Comparison of ENCODE assay signal across 33 cellular contexts in genomic region chrX:45860450-45860849, GRCh38.
"Had no signal": no experiment of that assay in that cellular context is flagged by ENCODE, and none has a peak within 500 bp of the region (broad histone marks: within the 10 kb centered on the region; RNA-seq: fewer than 3 reads in every experiment).

No MANE protein-coding gene starts in this region.

- H3K4me3 ChIP-seq: Peyer's patch, SJSA1 had no signal

- H3K4me1 ChIP-seq: Peyer's patch, SJSA1 had no signal

- H3K9ac ChIP-seq: KMS-11, SK-N-SH had no signal

- H3K9me3 Mint-ChIP-seq: activated CD4-positive, alpha-beta T cell treated with anti-CD3 and anti-CD28 coated beads, Interleukin-2, amount 10 ng/mL, durations not matched to agents 24 days and 14 days; activated naive CD4-positive, alpha-beta T cell treated with anti-CD3 and anti-CD28 coated beads, Interleukin-2, amount 10 ng/mL, durations not matched to agents 7 days and 5 days; activated naive CD8-positive, alpha-beta T cell treated with anti-CD3 and anti-CD28 coated beads for 36 hours; T-helper 1 cell treated with Interleukin-12 subunit alpha and Interleukin-12 subunit beta and Interleukin-4 antibody, amounts not matched to agents 30 μg/mL and 1 μg/mL, for 36 hours; T-helper 2 cell treated with Interferon-gamma antibody and Interleukin-4, amounts not matched to agents 5 μg/mL and 100 μg/mL, for 36 hours; WTC11 had no signal

- H3K36me3 Mint-ChIP-seq: activated CD8-positive, alpha-beta memory T cell treated with anti-CD3 and anti-CD28 coated beads, Interleukin-2, amount 10 ng/mL, durations not matched to agents 7 days and 5 days; activated naive CD4-positive, alpha-beta T cell treated with anti-CD3 and anti-CD28 coated beads, Interleukin-2, amount 10 ng/mL, durations not matched to agents 7 days and 5 days; activated naive CD8-positive, alpha-beta T cell treated with anti-CD3 and anti-CD28 coated beads for 36 hours; WTC11 had no signal

- H3K9me2 ChIP-seq: SK-N-SH had no signal

- ATAC-seq: activated CD4-positive, CD25-positive, alpha-beta regulatory T cell treated with anti-CD3 and anti-CD28 coated beads, Interleukin-2, amount 50 U/mL, for 24 hours; activated CD8-positive, alpha-beta memory T cell treated with anti-CD3 and anti-CD28 coated beads, Interleukin-2, amount 10 ng/mL, durations not matched to agents 7 days and 5 days; WTC11 had no signal

- H3K4me3 Mint-ChIP-seq: activated CD4-positive, alpha-beta T cell treated with anti-CD3 and anti-CD28 coated beads, Interleukin-2, amount 10 ng/mL, durations not matched to agents 24 days and 14 days; activated CD8-positive, alpha-beta memory T cell treated with anti-CD3 and anti-CD28 coated beads, Interleukin-2, amount 10 ng/mL, durations not matched to agents 7 days and 5 days; activated naive CD4-positive, alpha-beta T cell treated with anti-CD3 and anti-CD28 coated beads, Interleukin-2, amount 10 ng/mL, durations not matched to agents 7 days and 5 days; activated naive CD8-positive, alpha-beta T cell treated with anti-CD3 and anti-CD28 coated beads for 36 hours; T-helper 1 cell treated with Interleukin-12 subunit alpha and Interleukin-12 subunit beta and Interleukin-4 antibody, amounts not matched to agents 30 μg/mL and 1 μg/mL, for 36 hours; T-helper 2 cell treated with Interferon-gamma antibody and Interleukin-4, amounts not matched to agents 5 μg/mL and 100 μg/mL, for 36 hours; WTC11 had no signal

- H3K9me3 ChIP-seq: Peyer's patch, SJSA1, SK-N-SH had no signal

- H3K4me1 Mint-ChIP-seq: activated CD4-positive, alpha-beta T cell treated with anti-CD3 and anti-CD28 coated beads, Interleukin-2, amount 10 ng/mL, durations not matched to agents 24 days and 14 days; activated CD8-positive, alpha-beta memory T cell treated with anti-CD3 and anti-CD28 coated beads, Interleukin-2, amount 10 ng/mL, durations not matched to agents 7 days and 5 days; activated naive CD4-positive, alpha-beta T cell treated with anti-CD3 and anti-CD28 coated beads, Interleukin-2, amount 10 ng/mL, durations not matched to agents 7 days and 5 days; activated naive CD8-positive, alpha-beta T cell treated with anti-CD3 and anti-CD28 coated beads for 36 hours had no signal

- H3K27me3 ChIP-seq: brain microvascular endothelial cell, Peyer's patch, SJSA1 had no signal

- DNase-seq: activated CD4-positive, alpha-beta T cell treated with anti-CD3 and anti-CD28 coated beads, Interleukin-2, amount 10 ng/mL, durations not matched to agents 24 days and 14 days; activated CD4-positive, alpha-beta T cell treated with anti-CD3 and anti-CD28 coated beads, Interleukin-2, amount 50 U/mL, for 48 hours; activated CD8-positive, alpha-beta memory T cell treated with anti-CD3 and anti-CD28 coated beads for 24 hours; activated CD8-positive, alpha-beta memory T cell treated with anti-CD3 and anti-CD28 coated beads, Interleukin-2, amount 10 ng/mL, durations not matched to agents 7 days and 5 days; activated CD8-positive, alpha-beta memory T cell treated with anti-CD3 and anti-CD28 coated beads, Interleukin-2, amount 50 U/mL, for 48 hours; activated effector memory CD4-positive, alpha-beta T cell treated with Interleukin-2 at 50 U/mL for 16 hours; activated naive CD4-positive, alpha-beta T cell treated with anti-CD3 and anti-CD28 coated beads, Interleukin-2, amount 10 ng/mL, durations not matched to agents 7 days and 5 days; activated naive CD8-positive, alpha-beta T cell treated with anti-CD3 and anti-CD28 coated beads for 36 hours; activated T-cell treated with anti-CD3 and anti-CD28 coated beads, Interleukin-2, amount 50 U/mL, for 48 hours; amniotic stem cell; aorta; brain microvascular endothelial cell; central memory CD4-positive, alpha-beta T cell; MM.1S; MV-4-11; NCI-H1092; NCI-H1436 treated with DMSO at 0.1 percent for 48 hours; NCI-H1694 treated with DMSO at 0.1 percent for 48 hours; NCI-H2029; NCI-H2171; NCI-H510A; NCI-H526; NCI-H774; Peyer's patch; RPMI8226; SHP77 treated with DMSO at 0.1 percent for 48 hours; SK-N-SH had no signal

- H3K27ac Mint-ChIP-seq: activated CD4-positive, alpha-beta T cell treated with anti-CD3 and anti-CD28 coated beads, Interleukin-2, amount 10 ng/mL, durations not matched to agents 24 days and 14 days; activated CD8-positive, alpha-beta memory T cell treated with anti-CD3 and anti-CD28 coated beads, Interleukin-2, amount 10 ng/mL, durations not matched to agents 7 days and 5 days; activated naive CD4-positive, alpha-beta T cell treated with anti-CD3 and anti-CD28 coated beads, Interleukin-2, amount 10 ng/mL, durations not matched to agents 7 days and 5 days; activated naive CD8-positive, alpha-beta T cell treated with anti-CD3 and anti-CD28 coated beads for 36 hours; T-helper 1 cell treated with Interleukin-12 subunit alpha and Interleukin-12 subunit beta and Interleukin-4 antibody, amounts not matched to agents 30 μg/mL and 1 μg/mL, for 36 hours; T-helper 2 cell treated with Interferon-gamma antibody and Interleukin-4, amounts not matched to agents 5 μg/mL and 100 μg/mL, for 36 hours; WTC11 had no signal

- H3K36me3 ChIP-seq: brain microvascular endothelial cell, Peyer's patch, SJSA1 had no signal

- H3K27me3 Mint-ChIP-seq: activated CD4-positive, alpha-beta T cell treated with anti-CD3 and anti-CD28 coated beads, Interleukin-2, amount 10 ng/mL, durations not matched to agents 24 days and 14 days; activated CD8-positive, alpha-beta memory T cell treated with anti-CD3 and anti-CD28 coated beads, Interleukin-2, amount 10 ng/mL, durations not matched to agents 7 days and 5 days; activated naive CD4-positive, alpha-beta T cell treated with anti-CD3 and anti-CD28 coated beads, Interleukin-2, amount 10 ng/mL, durations not matched to agents 7 days and 5 days had no signal

- H3K4me2 ChIP-seq: KMS-11, SK-N-SH had no signal

- H3K27ac ChIP-seq: brain microvascular endothelial cell, KMS-11, Peyer's patch, SJSA1 had no signal
